Comparison of ENCODE assay signal across 5 cellular contexts in genomic region chr10:23299961-23300360, GRCh38. TPM values are rescaled to one million over a fixed set of nuclear protein-coding genes. Genes with fewer than 3 reads are reported as not detected.
"Had no signal": no experiment of that assay in that cellular context is flagged by ENCODE, and none has a peak within 500 bp of the region (broad histone marks: within the 10 kb centered on the region; RNA-seq: fewer than 3 reads in every experiment).

No MANE protein-coding gene starts in this region.

RNA-seq across cellular contexts. Expression of gene C10orf67, which starts 44.6 kb away (rescaled TPM):
- total RNA-seq: activated B cell treated with CpG ODN at 0.5 μM for 24 hours; activated CD4-positive, alpha-beta memory T cell treated with anti-CD3 and anti-CD28 coated beads, Interleukin-2, amount 10 ng/mL, durations not matched to agents 7 days and 5 days; activated CD8-positive, alpha-beta T cell treated with anti-CD3 and anti-CD28 coated beads, Interleukin-2, amount 10 ng/mL, durations not matched to agents 7 days and 5 days; T-helper 2 cell treated with Interferon-gamma antibody and Interleukin-4, amounts not matched to agents 100 ng/mL and 5 ng/mL, for 36 hours; WTC11 had no signal
